ENCODE assay signal across 22 cellular contexts in genomic region chr2:74572178-74572925, GRCh38. TPM values are rescaled to one million over a fixed set of nuclear protein-coding genes. Genes with fewer than 3 reads are reported as not detected.
DNase-seq lines count a peak whose midpoint lies in the region; ATAC-seq and TF ChIP-seq lines count a peak whose summit lies in the region.
"Had no signal": no experiment of that assay in that cellular context is flagged by ENCODE, and none has a peak within 500 bp of the region (broad histone marks: within the 10 kb centered on the region; RNA-seq: fewer than 3 reads in every experiment).

No MANE protein-coding gene starts in this region.

- H3K36me3 Mint-ChIP-seq in chondrocyte (ENCODE audit: low read depth) = no peaks in the 10 kb centered on the region
- no peaks in the 10 kb centered on the region for H3K36me3 Mint-ChIP-seq in neural progenitor cell
- no peaks in the 10 kb centered on the region for H3K36me3 Mint-ChIP-seq in stimulated activated memory B cell treated with anti-CD40 and anti-IgM and Interleukin-4, amounts not matched to agents 10 μg/mL and 1 μg/mL and 100 μg/mL, for 72 hours
- H3K36me3 Mint-ChIP-seq: memory B cell had no signal

- no peak for ATAC-seq in GM18517 (IDR thresholded peaks at IDR 0.05; ENCODE audit: unreplicated experiment)
- ATAC-seq in stimulated activated memory B cell treated with anti-CD40 and anti-IgM and Interleukin-4, amounts not matched to agents 10 μg/mL and 1 μg/mL and 100 μg/mL, for 72 hours = no peak
- ATAC-seq: activated naive CD8-positive, alpha-beta T cell treated with anti-CD3 and anti-CD28 coated beads, Interleukin-2, amount 50 U/mL, for 24 hours; activated T-helper 17 cell treated with anti-CD3 and anti-CD28 coated beads, Interleukin-2, amount 50 U/mL, for 72 hours; heart right ventricle had no signal

- H3K4me2 ChIP-seq in DOHH2 (ENCODE audit: low read length) (no peak overlapping the region), GM23248 (ENCODE audit: unreplicated experiment) (no peak overlapping the region), neural progenitor cell (no peak overlapping the region)

- no peaks in the 10 kb centered on the region for H3K27me3 ChIP-seq in DOHH2 (ENCODE audit: control insufficient read depth, low read length)
- no peaks in the 10 kb centered on the region for H3K27me3 ChIP-seq in GM23248 (replicated peaks; ENCODE audit: insufficient read depth)
- H3K27me3 ChIP-seq in neural progenitor cell = peaks cover 5% of the 10 kb centered on the region

- no peaks in the 10 kb centered on the region for H3K36me3 ChIP-seq in DOHH2 (ENCODE audit: control insufficient read depth, low read length)
- H3K36me3 ChIP-seq in GM23248 (ENCODE audit: low read depth) = no peaks in the 10 kb centered on the region
- no peaks in the 10 kb centered on the region for H3K36me3 ChIP-seq in neural progenitor cell
- H3K36me3 ChIP-seq: cardiac muscle cell, heart right ventricle, SJCRH30 had no signal

- in situ Hi-C loops in GM23248 (cut with MboI) = no loop called here

- peaks cover 49% of the 10 kb centered on the region for H3K4me1 ChIP-seq in DOHH2 (ENCODE audit: control insufficient read depth, low read length)
- H3K4me1 ChIP-seq in GM23248 (ENCODE audit: insufficient read depth) = peaks cover 70% of the 10 kb centered on the region
- no peaks in the 10 kb centered on the region for H3K4me1 ChIP-seq in neural progenitor cell

- H3K4me1 Mint-ChIP-seq in chondrocyte (ENCODE audit: low read depth) = peaks cover 48% of the 10 kb centered on the region
- H3K4me1 Mint-ChIP-seq in neural progenitor cell = peaks cover 1% of the 10 kb centered on the region
- peaks cover 28% of the 10 kb centered on the region for H3K4me1 Mint-ChIP-seq in stimulated activated memory B cell treated with anti-CD40 and anti-IgM and Interleukin-4, amounts not matched to agents 10 μg/mL and 1 μg/mL and 100 μg/mL, for 72 hours

- H3K79me2 ChIP-seq in DOHH2 (ENCODE audit: control insufficient read depth, low read length) = no peaks in the 10 kb centered on the region
- no peaks in the 10 kb centered on the region for H3K79me2 ChIP-seq in GM23248 (ENCODE audit: insufficient read depth)
- H3K79me2 ChIP-seq in neural progenitor cell (ENCODE audit: low read depth) = no peaks in the 10 kb centered on the region

- H3K27ac ChIP-seq in DOHH2 (ENCODE audit: low read depth, low read length) (no peak overlapping the region), GM23248 (0 out of 2 replicates have a peak overlapping the region, but pooled peaks have one; percentile 1), neural progenitor cell (no peak overlapping the region)
- H3K27ac ChIP-seq: cardiac muscle cell, SJCRH30 had no signal

- TF ChIP-seq CTCF in DOHH2 (IDR thresholded peaks at IDR 0.05; ENCODE audit: low read depth, low read length, poor library complexity, severe bottlenecking) (peak; percentile 21), chondrocyte (IDR thresholded peaks at IDR 0.05) (peak; percentile 11), neural progenitor cell (IDR thresholded peaks at IDR 0.05) (peak; percentile 42)

- no peaks in the 10 kb centered on the region for H4K20me1 ChIP-seq in DOHH2 (ENCODE audit: control insufficient read depth, insufficient read depth, low read depth, low read length)
- no peaks in the 10 kb centered on the region for H4K20me1 ChIP-seq in GM23248 (ENCODE audit: insufficient read depth)
- no peaks in the 10 kb centered on the region for H4K20me1 ChIP-seq in neural progenitor cell (ENCODE audit: low read depth)

- H3K9me3 Mint-ChIP-seq in chondrocyte (ENCODE audit: low read depth) = no peaks in the 10 kb centered on the region
- H3K9me3 Mint-ChIP-seq in neural progenitor cell = no peaks in the 10 kb centered on the region
- no peaks in the 10 kb centered on the region for H3K9me3 Mint-ChIP-seq in stimulated activated memory B cell treated with anti-CD40 and anti-IgM and Interleukin-4, amounts not matched to agents 10 μg/mL and 1 μg/mL and 100 μg/mL, for 72 hours
- H3K9me3 Mint-ChIP-seq: activated naive CD8-positive, alpha-beta T cell treated with anti-CD3 and anti-CD28 coated beads, Interleukin-2, amount 50 U/mL, for 24 hours; activated T-helper 17 cell treated with anti-CD3 and anti-CD28 coated beads, Interleukin-2, amount 50 U/mL, for 72 hours; nephron had no signal

- H3K4me3 ChIP-seq in DOHH2 (ENCODE audit: low read length) = no peak overlapping the region
- no peak overlapping the region for H3K4me3 ChIP-seq in GM23248
- no peak overlapping the region for H3K4me3 ChIP-seq in neural progenitor cell
- H3K4me3 ChIP-seq: cardiac muscle cell, heart right ventricle, SJCRH30 had no signal

- DNase-seq in GM23248 (no peak), chondrocyte (ENCODE audit: low spot score) (no peak), neural progenitor cell (ENCODE audit: low spot score) (no peak), RPMI8226 (no peak)
- DNase-seq in stimulated activated CD4-positive, alpha-beta T cell treated with anti-CD3 and anti-CD28 coated beads, Interleukin-15, amount 100 ng/mL, for 24 hours = no peak
- DNase-seq: activated CD4-positive, CD25-positive, alpha-beta regulatory T cell treated with anti-CD3 and anti-CD28 coated beads, Interleukin-2, amount 50 U/mL, for 72 hours; activated naive CD8-positive, alpha-beta T cell treated with anti-CD3 and anti-CD28 coated beads, Interleukin-2, amount 50 U/mL, for 24 hours; effector CD4-positive, alpha-beta T cell; GF-D8; heart right ventricle; NCI-H187 treated with DMSO at 0.1 percent for 48 hours; NCI-H510A; retina; SJCRH30 had no signal

- H3K9me3 ChIP-seq in DOHH2 (ENCODE audit: control insufficient read depth, insufficient read depth, low read length) = no peaks in the 10 kb centered on the region
- H3K9me3 ChIP-seq in GM23248 (ENCODE audit: low read depth) = no peaks in the 10 kb centered on the region
- no peaks in the 10 kb centered on the region for H3K9me3 ChIP-seq in neural progenitor cell (ENCODE audit: low read depth)
- H3K9me3 ChIP-seq: heart right ventricle, SJCRH30 had no signal

- H3K4me3 Mint-ChIP-seq in chondrocyte (ENCODE audit: unreplicated experiment) = no peak overlapping the region
- H3K4me3 Mint-ChIP-seq in neural progenitor cell = no peak overlapping the region
- H3K4me3 Mint-ChIP-seq in stimulated activated memory B cell treated with anti-CD40 and anti-IgM and Interleukin-4, amounts not matched to agents 10 μg/mL and 1 μg/mL and 100 μg/mL, for 72 hours = no peak overlapping the region
- H3K4me3 Mint-ChIP-seq: activated naive CD8-positive, alpha-beta T cell treated with anti-CD3 and anti-CD28 coated beads, Interleukin-2, amount 50 U/mL, for 24 hours; activated T-helper 17 cell treated with anti-CD3 and anti-CD28 coated beads, Interleukin-2, amount 50 U/mL, for 72 hours; memory B cell; nephron; T-helper 2 cell treated with Interferon-gamma antibody and Interleukin-4, amounts not matched to agents 5 μg/mL and 100 μg/mL, for 36 hours had no signal

- WGBS in GM23248 (ENCODE audit: low coverage in 1 of 2, low lambda C conversion rate in 2 of 2, missing lambda C conversion rate in 2 of 2), 2 experiments = 68 to 70% methylated on average over 3 of the region's 3 CpGs

- H3F3A ChIP-seq in DOHH2 (ENCODE audit: control insufficient read depth, insufficient read depth) (peaks cover 11% of the 10 kb centered on the region; the same call in 1 of the 2 replicates), GM23248 (ENCODE audit: insufficient read depth) (peaks cover 67% of the 10 kb centered on the region), neural progenitor cell (ENCODE audit: low read depth) (no peaks in the 10 kb centered on the region)

- H3K27ac Mint-ChIP-seq in chondrocyte (ENCODE audit: unreplicated experiment) = no peak overlapping the region
- no peak overlapping the region for H3K27ac Mint-ChIP-seq in neural progenitor cell
- H3K27ac Mint-ChIP-seq in stimulated activated memory B cell treated with anti-CD40 and anti-IgM and Interleukin-4, amounts not matched to agents 10 μg/mL and 1 μg/mL and 100 μg/mL, for 72 hours = no peak overlapping the region
- H3K27ac Mint-ChIP-seq: activated naive CD8-positive, alpha-beta T cell treated with anti-CD3 and anti-CD28 coated beads, Interleukin-2, amount 50 U/mL, for 24 hours; activated T-helper 17 cell treated with anti-CD3 and anti-CD28 coated beads, Interleukin-2, amount 50 U/mL, for 72 hours; memory B cell; nephron; T-helper 2 cell treated with Interferon-gamma antibody and Interleukin-4, amounts not matched to agents 5 μg/mL and 100 μg/mL, for 36 hours had no signal

- no peaks in the 10 kb centered on the region for H3K27me3 Mint-ChIP-seq in chondrocyte (ENCODE audit: low read depth)
- no peaks in the 10 kb centered on the region for H3K27me3 Mint-ChIP-seq in neural progenitor cell (ENCODE audit: insufficient read depth, low read depth)
- H3K27me3 Mint-ChIP-seq in stimulated activated memory B cell treated with anti-CD40 and anti-IgM and Interleukin-4, amounts not matched to agents 10 μg/mL and 1 μg/mL and 100 μg/mL, for 72 hours = no peaks in the 10 kb centered on the region
- H3K27me3 Mint-ChIP-seq: memory B cell had no signal

- H3K9me2 ChIP-seq in DOHH2 (replicated peaks; ENCODE audit: control insufficient read depth, low read length) (no peaks in the 10 kb centered on the region), GM23248 (ENCODE audit: insufficient read depth) (no peaks in the 10 kb centered on the region)

- H3K9ac ChIP-seq in GM23248 (no peak overlapping the region), neural progenitor cell (no peak overlapping the region)

- H2AFZ ChIP-seq in GM23248 = no peak overlapping the region
- no peak overlapping the region for H2AFZ ChIP-seq in neural progenitor cell (replicated peaks)

RNA-seq across cellular contexts. Expression of gene DOK1, which starts 17.8 kb away (rescaled TPM):
- total RNA-seq in GM23248 (2014; rRNA removed; shearing (Covaris generic)) = 32.2 and 40.3 TPM in 2 replicates
- polyA plus RNA-seq in GM23248 (2016; fragmentation: Nextera tagmentation; extraction: Ambion mirVana) = 32.6 and 36.2 TPM in 2 replicates
- 33.6 to 46.0 TPM (median 44.4 TPM) in 3 replicates for total RNA-seq in chondrocyte
- 3.4 and 13.2 TPM in 2 replicates for total RNA-seq in neural progenitor cell (ENCODE audit: low replicate concordance)

RNA-seq across cellular contexts. Expression of gene LOXL3, which starts 18.6 kb away (rescaled TPM):
- total RNA-seq in GM23248 (2014; rRNA removed; shearing (Covaris generic)) = 52.4 and 56.9 TPM in 2 replicates
- polyA plus RNA-seq in GM23248 (2016; fragmentation: Nextera tagmentation; extraction: Ambion mirVana) = 55.2 and 57.2 TPM in 2 replicates
- total RNA-seq in chondrocyte (107 to 112 TPM (median 109 TPM) in 3 replicates), neural progenitor cell (ENCODE audit: low replicate concordance) (24.2 and 39.1 TPM in 2 replicates)

RNA-seq across cellular contexts. Expression of gene HTRA2, which starts 42.6 kb away (rescaled TPM):
- 23.0 and 35.2 TPM in 2 replicates for total RNA-seq in GM23248 (2014; rRNA removed; shearing (Covaris generic))
- polyA plus RNA-seq in GM23248 (2016; fragmentation: Nextera tagmentation; extraction: Ambion mirVana) = 33.6 and 34.0 TPM in 2 replicates
- total RNA-seq in chondrocyte = 23.8 to 31.2 TPM (median 24.2 TPM) in 3 replicates
- total RNA-seq in neural progenitor cell (ENCODE audit: low replicate concordance) = 18.5 and 28.4 TPM in 2 replicates

RNA-seq across cellular contexts. Expression of gene AUP1, which starts 42.8 kb away (rescaled TPM):
- total RNA-seq in GM23248 (2014; rRNA removed; shearing (Covaris generic)) = 114 and 119 TPM in 2 replicates
- polyA plus RNA-seq in GM23248 (2016; fragmentation: Nextera tagmentation; extraction: Ambion mirVana) = 119 and 122 TPM in 2 replicates
- total RNA-seq in chondrocyte (76.8 to 94.3 TPM (median 79.8 TPM) in 3 replicates), neural progenitor cell (ENCODE audit: low replicate concordance) (47.9 and 73.7 TPM in 2 replicates)

RNA-seq across cellular contexts. Expression of gene DQX1, which starts 46.3 kb away (rescaled TPM):
- not detected in 2 replicates for total RNA-seq in GM23248 (2014; rRNA removed; shearing (Covaris generic))
- not detected in 2 replicates for polyA plus RNA-seq in GM23248 (2016; fragmentation: Nextera tagmentation; extraction: Ambion mirVana)
- total RNA-seq in chondrocyte (0.34 TPM in 1 of 3 replicates, not detected in the others), neural progenitor cell (ENCODE audit: low replicate concordance) (0.11 and 0.71 TPM in 2 replicates)
